ENCODE assay signal across 13 cellular contexts in genomic region chr19:36577271-36577996, GRCh38.
"Had no signal": no experiment of that assay in that cellular context is flagged by ENCODE, and none has a peak within 500 bp of the region (broad histone marks: within the 10 kb centered on the region; RNA-seq: fewer than 3 reads in every experiment).

No MANE protein-coding gene starts in this region.

- H3K4me3 ChIP-seq: dorsolateral prefrontal cortex, right atrium auricular region, upper lobe of right lung had no signal

- DNase-seq: activated naive CD4-positive, alpha-beta T cell; activated T-cell treated with anti-CD3 and anti-CD28 coated beads for 4 hours; aorta; dorsolateral prefrontal cortex; left ventricle myocardium superior; mesenchymal stem cell; natural killer cell; stimulated activated naive CD8-positive, alpha-beta T cell treated with anti-CD3 and anti-CD28 coated beads, Interleukin-15, amount 100 ng/mL, for 72 hours; T-cell; T-helper 9 cell; upper lobe of right lung had no signal

- H3K27ac Mint-ChIP-seq: natural killer cell, progenitor cell of endocrine pancreas, T-cell had no signal

- H3K27ac ChIP-seq: dorsolateral prefrontal cortex, right atrium auricular region, upper lobe of right lung had no signal

- H3K27me3 Mint-ChIP-seq: progenitor cell of endocrine pancreas; stimulated activated naive CD8-positive, alpha-beta T cell treated with anti-CD3 and anti-CD28 coated beads, Interleukin-15, amount 100 ng/mL, for 72 hours; T-cell had no signal

- H3K27me3 ChIP-seq: dorsolateral prefrontal cortex, right atrium auricular region, upper lobe of right lung had no signal

- H3K4me3 Mint-ChIP-seq: natural killer cell; stimulated activated naive CD8-positive, alpha-beta T cell treated with anti-CD3 and anti-CD28 coated beads, Interleukin-15, amount 100 ng/mL, for 72 hours; T-cell had no signal
